Comparison of ENCODE assay signal across 11 cellular contexts in the genomic region with DNA sequence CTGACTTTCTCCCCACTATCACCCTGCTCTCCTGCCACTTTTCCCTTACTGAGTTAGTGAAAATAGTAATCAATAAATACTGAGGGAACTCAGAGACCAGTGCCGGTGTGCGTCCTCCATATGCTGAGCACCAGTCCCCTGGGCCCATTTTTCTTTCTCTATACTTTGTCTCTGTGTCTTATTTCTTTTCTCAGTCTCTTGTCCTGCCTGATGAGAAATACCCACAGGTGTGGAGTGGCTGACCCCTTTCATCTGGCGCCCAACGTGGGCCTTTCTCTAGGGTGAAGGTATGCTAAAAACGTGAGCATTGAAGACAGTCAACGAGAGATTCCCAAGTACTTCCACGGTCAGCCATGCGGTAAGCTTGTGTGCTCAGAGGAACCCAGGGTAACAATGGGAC. TPM values are rescaled to one million over a fixed set of nuclear protein-coding genes. Genes with fewer than 3 reads are reported as not detected.
"Had no signal": no experiment of that assay in that cellular context is flagged by ENCODE, and none has a peak within 500 bp of the region (broad histone marks: within the 10 kb centered on the region; RNA-seq: fewer than 3 reads in every experiment).

No MANE protein-coding gene starts in this region.

RNA-seq across cellular contexts. Expression of a gene that starts 6.5 kb away (rescaled TPM):
- total RNA-seq: activated B cell treated with CpG ODN at 0.5 μM for 24 hours; activated CD4-positive, alpha-beta T cell treated with anti-CD3 and anti-CD28 coated beads, Interleukin-2, amount 10 ng/mL, durations not matched to agents 24 days and 14 days; activated CD8-positive, alpha-beta memory T cell treated with anti-CD3 and anti-CD28 coated beads for 36 hours; activated CD8-positive, alpha-beta T cell treated with anti-CD3 and anti-CD28 coated beads for 36 hours; activated naive CD8-positive, alpha-beta T cell treated with anti-CD3 and anti-CD28 coated beads for 36 hours; activated T-cell treated with anti-CD3 and anti-CD28 coated beads, Interleukin-2, amount 50 U/mL, for 72 hours; activated T-helper 17 cell treated with anti-CD3 and anti-CD28 coated beads, Interleukin-2, amount 50 U/mL, for 72 hours; ascending aorta; bronchial epithelial cell; Right ventricle myocardium superior had no signal
- polyA plus RNA-seq: adipose tissue had no signal

RNA-seq across cellular contexts. Expression of a gene that starts 18.3 kb away (rescaled TPM):
- total RNA-seq: activated B cell treated with CpG ODN at 0.5 μM for 24 hours; activated CD4-positive, alpha-beta T cell treated with anti-CD3 and anti-CD28 coated beads, Interleukin-2, amount 10 ng/mL, durations not matched to agents 24 days and 14 days; activated CD8-positive, alpha-beta memory T cell treated with anti-CD3 and anti-CD28 coated beads for 36 hours; activated CD8-positive, alpha-beta T cell treated with anti-CD3 and anti-CD28 coated beads for 36 hours; activated naive CD8-positive, alpha-beta T cell treated with anti-CD3 and anti-CD28 coated beads for 36 hours; activated T-cell treated with anti-CD3 and anti-CD28 coated beads, Interleukin-2, amount 50 U/mL, for 72 hours; activated T-helper 17 cell treated with anti-CD3 and anti-CD28 coated beads, Interleukin-2, amount 50 U/mL, for 72 hours; ascending aorta; bronchial epithelial cell; Right ventricle myocardium superior had no signal

RNA-seq across cellular contexts. Expression of a gene that starts 36.0 kb away (rescaled TPM):
- total RNA-seq: activated B cell treated with CpG ODN at 0.5 μM for 24 hours; activated CD4-positive, alpha-beta T cell treated with anti-CD3 and anti-CD28 coated beads, Interleukin-2, amount 10 ng/mL, durations not matched to agents 24 days and 14 days; activated CD8-positive, alpha-beta memory T cell treated with anti-CD3 and anti-CD28 coated beads for 36 hours; activated CD8-positive, alpha-beta T cell treated with anti-CD3 and anti-CD28 coated beads for 36 hours; activated naive CD8-positive, alpha-beta T cell treated with anti-CD3 and anti-CD28 coated beads for 36 hours; activated T-cell treated with anti-CD3 and anti-CD28 coated beads, Interleukin-2, amount 50 U/mL, for 72 hours; activated T-helper 17 cell treated with anti-CD3 and anti-CD28 coated beads, Interleukin-2, amount 50 U/mL, for 72 hours; ascending aorta; bronchial epithelial cell; Right ventricle myocardium superior had no signal
- polyA plus RNA-seq: adipose tissue had no signal

RNA-seq across cellular contexts. Expression of a gene that starts 38.1 kb away (rescaled TPM):
- total RNA-seq: activated B cell treated with CpG ODN at 0.5 μM for 24 hours; activated CD4-positive, alpha-beta T cell treated with anti-CD3 and anti-CD28 coated beads, Interleukin-2, amount 10 ng/mL, durations not matched to agents 24 days and 14 days; activated CD8-positive, alpha-beta memory T cell treated with anti-CD3 and anti-CD28 coated beads for 36 hours; activated CD8-positive, alpha-beta T cell treated with anti-CD3 and anti-CD28 coated beads for 36 hours; activated naive CD8-positive, alpha-beta T cell treated with anti-CD3 and anti-CD28 coated beads for 36 hours; activated T-cell treated with anti-CD3 and anti-CD28 coated beads, Interleukin-2, amount 50 U/mL, for 72 hours; activated T-helper 17 cell treated with anti-CD3 and anti-CD28 coated beads, Interleukin-2, amount 50 U/mL, for 72 hours; ascending aorta; bronchial epithelial cell; Right ventricle myocardium superior had no signal
- polyA plus RNA-seq: adipose tissue had no signal

RNA-seq across cellular contexts. Expression of a gene that starts 50.1 kb away (rescaled TPM):
- total RNA-seq: activated B cell treated with CpG ODN at 0.5 μM for 24 hours; activated CD4-positive, alpha-beta T cell treated with anti-CD3 and anti-CD28 coated beads, Interleukin-2, amount 10 ng/mL, durations not matched to agents 24 days and 14 days; activated CD8-positive, alpha-beta memory T cell treated with anti-CD3 and anti-CD28 coated beads for 36 hours; activated CD8-positive, alpha-beta T cell treated with anti-CD3 and anti-CD28 coated beads for 36 hours; activated naive CD8-positive, alpha-beta T cell treated with anti-CD3 and anti-CD28 coated beads for 36 hours; activated T-cell treated with anti-CD3 and anti-CD28 coated beads, Interleukin-2, amount 50 U/mL, for 72 hours; activated T-helper 17 cell treated with anti-CD3 and anti-CD28 coated beads, Interleukin-2, amount 50 U/mL, for 72 hours; ascending aorta; bronchial epithelial cell; Right ventricle myocardium superior had no signal
- polyA plus RNA-seq: adipose tissue had no signal
